Comparison of ENCODE assay signal across 1 cellular context in the genomic region with DNA sequence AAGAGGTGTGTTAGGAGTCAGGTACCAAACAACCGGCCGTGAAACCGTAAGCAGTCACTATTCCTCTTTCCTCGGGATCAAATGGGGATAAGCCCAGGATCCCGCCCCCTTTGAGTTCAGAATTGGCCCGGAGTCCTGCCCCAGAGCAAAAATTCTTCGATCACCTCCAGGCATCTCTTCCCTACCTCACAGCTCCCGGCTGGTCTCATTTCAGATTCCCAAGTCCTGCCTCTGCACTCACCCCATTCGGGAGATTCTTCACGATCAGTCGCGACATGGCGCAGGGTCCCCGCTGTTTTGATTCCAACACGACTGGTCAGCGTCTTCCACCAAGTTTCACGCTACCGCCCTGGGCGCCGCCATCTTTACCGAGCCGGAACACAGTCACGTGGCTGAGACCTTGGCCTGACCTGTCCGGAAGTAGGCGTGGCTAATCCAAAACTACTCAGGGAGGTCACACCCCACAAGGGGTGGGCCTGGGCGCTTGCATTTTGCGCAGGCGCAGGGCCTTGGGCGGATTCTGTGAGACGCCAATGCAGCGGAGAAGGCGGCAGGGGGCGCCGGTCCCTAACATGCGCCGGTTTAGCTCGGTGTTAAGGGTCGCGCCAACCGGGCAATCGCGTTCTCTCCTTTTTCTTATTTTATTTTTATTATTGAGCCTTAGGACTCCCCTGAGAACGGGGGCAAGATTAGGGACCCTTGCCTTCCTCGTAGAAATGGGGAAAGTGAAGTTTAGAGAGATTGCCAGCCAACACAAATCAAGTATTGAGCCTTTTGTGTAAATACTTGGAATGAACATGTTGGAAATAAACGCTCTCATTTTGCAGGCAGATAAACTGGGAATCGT.
A peak's percentile ranks its signal among the peaks of the same experiment; 100 is the strongest.
TF ChIP-seq lines count a peak whose summit lies in the region.

A gene with protein sequence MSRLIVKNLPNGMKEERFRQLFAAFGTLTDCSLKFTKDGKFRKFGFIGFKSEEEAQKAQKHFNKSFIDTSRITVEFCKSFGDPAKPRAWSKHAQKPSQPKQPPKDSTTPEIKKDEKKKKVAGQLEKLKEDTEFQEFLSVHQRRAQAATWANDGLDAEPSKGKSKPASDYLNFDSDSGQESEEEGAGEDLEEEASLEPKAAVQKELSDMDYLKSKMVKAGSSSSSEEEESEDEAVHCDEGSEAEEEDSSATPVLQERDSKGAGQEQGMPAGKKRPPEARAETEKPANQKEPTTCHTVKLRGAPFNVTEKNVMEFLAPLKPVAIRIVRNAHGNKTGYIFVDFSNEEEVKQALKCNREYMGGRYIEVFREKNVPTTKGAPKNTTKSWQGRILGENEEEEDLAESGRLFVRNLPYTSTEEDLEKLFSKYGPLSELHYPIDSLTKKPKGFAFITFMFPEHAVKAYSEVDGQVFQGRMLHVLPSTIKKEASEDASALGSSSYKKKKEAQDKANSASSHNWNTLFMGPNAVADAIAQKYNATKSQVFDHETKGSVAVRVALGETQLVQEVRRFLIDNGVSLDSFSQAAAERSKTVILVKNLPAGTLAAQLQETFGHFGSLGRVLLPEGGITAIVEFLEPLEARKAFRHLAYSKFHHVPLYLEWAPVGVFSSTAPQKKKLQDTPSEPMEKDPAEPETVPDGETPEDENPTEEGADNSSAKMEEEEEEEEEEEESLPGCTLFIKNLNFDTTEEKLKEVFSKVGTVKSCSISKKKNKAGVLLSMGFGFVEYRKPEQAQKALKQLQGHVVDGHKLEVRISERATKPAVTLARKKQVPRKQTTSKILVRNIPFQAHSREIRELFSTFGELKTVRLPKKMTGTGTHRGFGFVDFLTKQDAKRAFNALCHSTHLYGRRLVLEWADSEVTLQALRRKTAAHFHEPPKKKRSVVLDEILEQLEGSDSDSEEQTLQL (minus strand): TSS at position 375 of the 847 bp plus-strand sequence. CDS start 98 bp downstream, at position 277.

TF ChIP-seq in GM12878, 131 proteins besides CTCF, POLR2A, EP300 and RAD21 (continued from another document and continues in another):
- TF ChIP-seq, protein P1, sequence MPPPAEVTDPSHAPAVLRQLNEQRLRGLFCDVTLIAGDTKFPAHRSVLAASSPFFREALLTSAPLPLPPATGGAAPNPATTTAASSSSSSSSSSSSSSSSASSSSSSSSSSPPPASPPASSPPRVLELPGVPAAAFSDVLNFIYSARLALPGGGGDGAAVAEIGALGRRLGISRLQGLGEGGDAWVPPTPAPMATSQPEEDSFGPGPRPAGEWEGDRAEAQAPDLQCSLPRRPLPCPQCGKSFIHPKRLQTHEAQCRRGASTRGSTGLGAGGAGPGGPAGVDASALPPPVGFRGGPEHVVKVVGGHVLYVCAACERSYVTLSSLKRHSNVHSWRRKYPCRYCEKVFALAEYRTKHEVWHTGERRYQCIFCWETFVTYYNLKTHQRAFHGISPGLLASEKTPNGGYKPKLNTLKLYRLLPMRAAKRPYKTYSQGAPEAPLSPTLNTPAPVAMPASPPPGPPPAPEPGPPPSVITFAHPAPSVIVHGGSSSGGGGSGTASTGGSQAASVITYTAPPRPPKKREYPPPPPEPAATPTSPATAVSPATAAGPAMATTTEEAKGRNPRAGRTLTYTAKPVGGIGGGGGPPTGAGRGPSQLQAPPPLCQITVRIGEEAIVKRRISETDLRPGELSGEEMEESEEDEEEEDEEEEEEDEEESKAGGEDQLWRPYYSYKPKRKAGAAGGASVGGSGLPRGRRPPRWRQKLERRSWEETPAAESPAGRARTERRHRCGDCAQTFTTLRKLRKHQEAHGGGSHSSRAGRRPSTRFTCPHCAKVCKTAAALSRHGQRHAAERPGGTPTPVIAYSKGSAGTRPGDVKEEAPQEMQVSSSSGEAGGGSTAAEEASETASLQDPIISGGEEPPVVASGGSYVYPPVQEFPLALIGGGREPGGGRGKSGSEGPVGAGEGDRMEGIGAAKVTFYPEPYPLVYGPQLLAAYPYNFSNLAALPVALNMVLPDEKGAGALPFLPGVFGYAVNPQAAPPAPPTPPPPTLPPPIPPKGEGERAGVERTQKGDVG (CRISPR knock-in tag; IDR thresholded peaks at IDR 0.05) = no peak
- no peak for TF ChIP-seq ESRRA (IDR thresholded peaks at IDR 0.05; ENCODE audit: low read length)
- TF ChIP-seq, protein P2, sequence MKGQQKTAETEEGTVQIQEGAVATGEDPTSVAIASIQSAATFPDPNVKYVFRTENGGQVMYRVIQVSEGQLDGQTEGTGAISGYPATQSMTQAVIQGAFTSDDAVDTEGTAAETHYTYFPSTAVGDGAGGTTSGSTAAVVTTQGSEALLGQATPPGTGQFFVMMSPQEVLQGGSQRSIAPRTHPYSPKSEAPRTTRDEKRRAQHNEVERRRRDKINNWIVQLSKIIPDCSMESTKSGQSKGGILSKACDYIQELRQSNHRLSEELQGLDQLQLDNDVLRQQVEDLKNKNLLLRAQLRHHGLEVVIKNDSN (IDR thresholded peaks at IDR 0.05; ENCODE audit: borderline replicate concordance, extremely low read length, insufficient read depth, low read depth, low read length) = peak; percentile 97
- TF ChIP-seq DPF2 (IDR thresholded peaks at IDR 0.05) = no peak
- TF ChIP-seq CHD4 (IDR thresholded peaks at IDR 0.05) = no peak
- TF ChIP-seq HDGF (IDR thresholded peaks at IDR 0.05) = no peak; the same call in 1 of the 2 replicates
- TF ChIP-seq, protein P3, sequence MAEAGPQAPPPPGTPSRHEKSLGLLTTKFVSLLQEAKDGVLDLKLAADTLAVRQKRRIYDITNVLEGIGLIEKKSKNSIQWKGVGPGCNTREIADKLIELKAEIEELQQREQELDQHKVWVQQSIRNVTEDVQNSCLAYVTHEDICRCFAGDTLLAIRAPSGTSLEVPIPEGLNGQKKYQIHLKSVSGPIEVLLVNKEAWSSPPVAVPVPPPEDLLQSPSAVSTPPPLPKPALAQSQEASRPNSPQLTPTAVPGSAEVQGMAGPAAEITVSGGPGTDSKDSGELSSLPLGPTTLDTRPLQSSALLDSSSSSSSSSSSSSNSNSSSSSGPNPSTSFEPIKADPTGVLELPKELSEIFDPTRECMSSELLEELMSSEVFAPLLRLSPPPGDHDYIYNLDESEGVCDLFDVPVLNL (IDR thresholded peaks at IDR 0.05; ENCODE audit: low read depth, low read length) = no peak; the same call in 1 of the 2 replicates
- no peak for TF ChIP-seq NFXL1 (IDR thresholded peaks at IDR 0.05; ENCODE audit: borderline replicate concordance)
- TF ChIP-seq HDAC6 (IDR thresholded peaks at IDR 0.05; ENCODE audit: unreplicated experiment) = no peak
- no peak for TF ChIP-seq NFYA (IDR thresholded peaks at IDR 0.05; ENCODE audit: borderline replicate concordance, low read depth, low read length)
- TF ChIP-seq, protein P4, sequence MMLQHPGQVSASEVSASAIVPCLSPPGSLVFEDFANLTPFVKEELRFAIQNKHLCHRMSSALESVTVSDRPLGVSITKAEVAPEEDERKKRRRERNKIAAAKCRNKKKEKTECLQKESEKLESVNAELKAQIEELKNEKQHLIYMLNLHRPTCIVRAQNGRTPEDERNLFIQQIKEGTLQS (IDR thresholded peaks at IDR 0.05; ENCODE audit: borderline replicate concordance, extremely low read depth, low read depth, low read length) = peak; percentile 77; the same call in 1 of the 2 replicates
- TF ChIP-seq ZNF274 (IDR thresholded peaks at IDR 0.05; ENCODE audit: insufficient read depth, insufficient read length) = no peak
- TF ChIP-seq MEF2B (IDR thresholded peaks at IDR 0.05; ENCODE audit: partially characterized antibody, poor library complexity, severe bottlenecking) = peak; percentile 48
- TF ChIP-seq PAX5 (IDR thresholded peaks at IDR 0.05; ENCODE audit: borderline replicate concordance, low read depth, low read length) = peak; percentile 47; the same call in 1 of the 2 replicates
- TF ChIP-seq CREM (IDR thresholded peaks at IDR 0.05; ENCODE audit: low read depth) = 0 out of 2 replicates have a peak, but pooled peaks have one; percentile 37
- no peak for TF ChIP-seq CHD1 (IDR thresholded peaks at IDR 0.05; ENCODE audit: low read depth, low read length)
- TF ChIP-seq, protein P5, sequence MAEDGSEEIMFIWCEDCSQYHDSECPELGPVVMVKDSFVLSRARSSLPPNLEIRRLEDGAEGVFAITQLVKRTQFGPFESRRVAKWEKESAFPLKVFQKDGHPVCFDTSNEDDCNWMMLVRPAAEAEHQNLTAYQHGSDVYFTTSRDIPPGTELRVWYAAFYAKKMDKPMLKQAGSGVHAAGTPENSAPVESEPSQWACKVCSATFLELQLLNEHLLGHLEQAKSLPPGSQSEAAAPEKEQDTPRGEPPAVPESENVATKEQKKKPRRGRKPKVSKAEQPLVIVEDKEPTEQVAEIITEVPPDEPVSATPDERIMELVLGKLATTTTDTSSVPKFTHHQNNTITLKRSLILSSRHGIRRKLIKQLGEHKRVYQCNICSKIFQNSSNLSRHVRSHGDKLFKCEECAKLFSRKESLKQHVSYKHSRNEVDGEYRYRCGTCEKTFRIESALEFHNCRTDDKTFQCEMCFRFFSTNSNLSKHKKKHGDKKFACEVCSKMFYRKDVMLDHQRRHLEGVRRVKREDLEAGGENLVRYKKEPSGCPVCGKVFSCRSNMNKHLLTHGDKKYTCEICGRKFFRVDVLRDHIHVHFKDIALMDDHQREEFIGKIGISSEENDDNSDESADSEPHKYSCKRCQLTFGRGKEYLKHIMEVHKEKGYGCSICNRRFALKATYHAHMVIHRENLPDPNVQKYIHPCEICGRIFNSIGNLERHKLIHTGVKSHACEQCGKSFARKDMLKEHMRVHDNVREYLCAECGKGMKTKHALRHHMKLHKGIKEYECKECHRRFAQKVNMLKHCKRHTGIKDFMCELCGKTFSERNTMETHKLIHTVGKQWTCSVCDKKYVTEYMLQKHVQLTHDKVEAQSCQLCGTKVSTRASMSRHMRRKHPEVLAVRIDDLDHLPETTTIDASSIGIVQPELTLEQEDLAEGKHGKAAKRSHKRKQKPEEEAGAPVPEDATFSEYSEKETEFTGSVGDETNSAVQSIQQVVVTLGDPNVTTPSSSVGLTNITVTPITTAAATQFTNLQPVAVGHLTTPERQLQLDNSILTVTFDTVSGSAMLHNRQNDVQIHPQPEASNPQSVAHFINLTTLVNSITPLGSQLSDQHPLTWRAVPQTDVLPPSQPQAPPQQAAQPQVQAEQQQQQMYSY (CRISPR knock-in tag; IDR thresholded peaks at IDR 0.05) = no peak
- TF ChIP-seq ATF7 (IDR thresholded peaks at IDR 0.05; ENCODE audit: low read depth) = 0 out of 2 replicates have a peak, but pooled peaks have one; percentile 15
- TF ChIP-seq SMC3 (IDR thresholded peaks at IDR 0.05; ENCODE audit: borderline replicate concordance, low read length) = peak; percentile 37; the same call in 1 of the 2 replicates
- peak; percentile 45; the same call in 1 of the 2 replicates for TF ChIP-seq ZBED1 (IDR thresholded peaks at IDR 0.05; ENCODE audit: borderline replicate concordance)
- no peak for TF ChIP-seq ZNF622 (IDR thresholded peaks at IDR 0.05)
- no peak for TF ChIP-seq SPI1 (IDR thresholded peaks at IDR 0.05; ENCODE audit: borderline replicate concordance, insufficient read depth, low read depth, low read length)
- TF ChIP-seq SMAD5 (IDR thresholded peaks at IDR 0.05; ENCODE audit: low read depth) = no peak
- no peak for TF ChIP-seq YBX1 (IDR thresholded peaks at IDR 0.05)
- TF ChIP-seq EZH2 (IDR thresholded peaks at IDR 0.05; ENCODE audit: borderline replicate concordance, control insufficient read depth, low read depth, low read length) = no peak
- TF ChIP-seq, protein P6, sequence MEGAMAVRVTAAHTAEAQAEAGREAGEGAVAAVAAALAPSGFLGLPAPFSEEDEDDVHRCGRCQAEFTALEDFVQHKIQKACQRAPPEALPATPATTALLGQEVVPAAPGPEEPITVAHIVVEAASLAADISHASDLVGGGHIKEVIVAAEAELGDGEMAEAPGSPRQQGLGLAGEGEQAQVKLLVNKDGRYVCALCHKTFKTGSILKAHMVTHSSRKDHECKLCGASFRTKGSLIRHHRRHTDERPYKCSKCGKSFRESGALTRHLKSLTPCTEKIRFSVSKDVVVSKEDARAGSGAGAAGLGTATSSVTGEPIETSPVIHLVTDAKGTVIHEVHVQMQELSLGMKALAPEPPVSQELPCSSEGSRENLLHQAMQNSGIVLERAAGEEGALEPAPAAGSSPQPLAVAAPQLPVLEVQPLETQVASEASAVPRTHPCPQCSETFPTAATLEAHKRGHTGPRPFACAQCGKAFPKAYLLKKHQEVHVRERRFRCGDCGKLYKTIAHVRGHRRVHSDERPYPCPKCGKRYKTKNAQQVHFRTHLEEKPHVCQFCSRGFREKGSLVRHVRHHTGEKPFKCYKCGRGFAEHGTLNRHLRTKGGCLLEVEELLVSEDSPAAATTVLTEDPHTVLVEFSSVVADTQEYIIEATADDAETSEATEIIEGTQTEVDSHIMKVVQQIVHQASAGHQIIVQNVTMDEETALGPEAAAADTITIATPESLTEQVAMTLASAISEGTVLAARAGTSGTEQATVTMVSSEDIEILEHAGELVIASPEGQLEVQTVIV (IDR thresholded peaks at IDR 0.05; ENCODE audit: borderline replicate concordance, partially characterized antibody) = peak; percentile 82
- peak; percentile 77 for TF ChIP-seq HCFC1 (IDR thresholded peaks at IDR 0.05; ENCODE audit: low read length)
- peak; percentile 80 for TF ChIP-seq POLR2AphosphoS5 (IDR thresholded peaks at IDR 0.05; ENCODE audit: low read length)
- TF ChIP-seq WRNIP1 (IDR thresholded peaks at IDR 0.05; ENCODE audit: borderline replicate concordance, low read depth, low read length) = no peak
- peak; percentile 75 for TF ChIP-seq CREB1 (IDR thresholded peaks at IDR 0.05; ENCODE audit: low read depth)
- no peak for TF ChIP-seq ZNF24 (IDR thresholded peaks at IDR 0.05)
- no peak for TF ChIP-seq CBX5 (IDR thresholded peaks at IDR 0.05; ENCODE audit: low read depth)
- TF ChIP-seq CBFB (IDR thresholded peaks at IDR 0.05; ENCODE audit: low read depth) = no peak
- peak; percentile 70; the same call in 1 of the 2 replicates for TF ChIP-seq NBN (IDR thresholded peaks at IDR 0.05)
- TF ChIP-seq STAT1 (conservative IDR thresholded peaks at IDR 0.05) = 0 out of 2 replicates have a peak, but pooled peaks have one; percentile 50
- TF ChIP-seq SUPT20H (IDR thresholded peaks at IDR 0.05; ENCODE audit: borderline replicate concordance, control insufficient read depth, low read depth, low read length) = no peak
- no peak for TF ChIP-seq JUNB (IDR thresholded peaks at IDR 0.05)
- TF ChIP-seq IRF4 (IDR thresholded peaks at IDR 0.05; ENCODE audit: low read depth, low read length) = 0 out of 2 replicates have a peak, but pooled peaks have one; percentile 16
- TF ChIP-seq BMI1 (IDR thresholded peaks at IDR 0.05; ENCODE audit: borderline replicate concordance) = no peak
- TF ChIP-seq, protein P7, sequence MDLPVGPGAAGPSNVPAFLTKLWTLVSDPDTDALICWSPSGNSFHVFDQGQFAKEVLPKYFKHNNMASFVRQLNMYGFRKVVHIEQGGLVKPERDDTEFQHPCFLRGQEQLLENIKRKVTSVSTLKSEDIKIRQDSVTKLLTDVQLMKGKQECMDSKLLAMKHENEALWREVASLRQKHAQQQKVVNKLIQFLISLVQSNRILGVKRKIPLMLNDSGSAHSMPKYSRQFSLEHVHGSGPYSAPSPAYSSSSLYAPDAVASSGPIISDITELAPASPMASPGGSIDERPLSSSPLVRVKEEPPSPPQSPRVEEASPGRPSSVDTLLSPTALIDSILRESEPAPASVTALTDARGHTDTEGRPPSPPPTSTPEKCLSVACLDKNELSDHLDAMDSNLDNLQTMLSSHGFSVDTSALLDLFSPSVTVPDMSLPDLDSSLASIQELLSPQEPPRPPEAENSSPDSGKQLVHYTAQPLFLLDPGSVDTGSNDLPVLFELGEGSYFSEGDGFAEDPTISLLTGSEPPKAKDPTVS (IDR thresholded peaks at IDR 0.05; ENCODE audit: low read depth, low read length) = no peak
